21 cellular contexts compared by ENCODE assay signal in the genomic region with DNA sequence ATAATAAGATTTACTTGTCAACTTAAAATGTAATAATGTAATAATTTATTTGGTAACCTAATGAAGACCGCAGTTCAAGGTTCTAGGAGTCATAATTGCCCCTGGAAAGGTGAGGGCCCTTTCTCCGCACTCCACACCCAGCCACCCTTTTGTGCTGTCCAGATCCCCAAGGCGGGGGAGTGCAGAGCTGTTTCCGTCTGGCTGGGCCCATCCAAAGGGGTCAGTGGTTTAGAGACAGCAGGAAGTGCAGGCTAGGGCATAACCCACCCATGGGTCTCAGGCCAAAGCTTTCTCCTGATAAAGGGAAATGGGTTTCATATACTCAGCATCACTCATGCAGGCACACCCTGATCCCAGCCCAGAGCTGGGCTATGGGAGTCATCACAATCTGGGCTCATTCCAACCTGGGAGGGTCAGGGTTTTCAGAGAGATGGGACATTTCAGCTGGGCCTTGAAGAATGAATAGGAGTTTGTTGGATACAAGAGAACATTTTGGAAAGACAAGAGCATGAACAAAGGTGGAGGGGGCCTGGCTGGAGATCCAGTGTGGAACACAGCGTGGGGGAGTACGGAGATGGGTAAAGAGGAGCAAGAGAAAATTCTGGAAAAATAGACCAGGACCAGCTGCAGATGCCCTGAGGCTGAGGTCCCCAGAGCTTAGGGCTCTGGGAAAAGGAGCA.
DNase-seq lines count a peak whose midpoint lies in the region; ATAC-seq and TF ChIP-seq lines count a peak whose summit lies in the region.
"Had no signal": no experiment of that assay in that cellular context is flagged by ENCODE, and none has a peak within 500 bp of the region (broad histone marks: within the 10 kb centered on the region; RNA-seq: fewer than 3 reads in every experiment).

No MANE protein-coding gene starts in this region.

- no peaks in the 10 kb centered on the region for H3K9me3 Mint-ChIP-seq in activated CD8-positive, alpha-beta memory T cell treated with anti-CD3 and anti-CD28 coated beads, Interleukin-2, amount 10 ng/mL, durations not matched to agents 7 days and 5 days (ENCODE audit: low read depth)
- H3K9me3 Mint-ChIP-seq in glutamatergic neuron (ENCODE audit: unreplicated experiment) (peaks cover 10% of the 10 kb centered on the region), HFFc6 (no peaks in the 10 kb centered on the region)

- H3K4me1 ChIP-seq in SK-N-SH (ENCODE audit: control insufficient read depth in 1 of 2, insufficient read depth in 2 of 2, low read depth in 1 of 2, low read length in 1 of 2) = no peaks in the 10 kb centered on the region; a peak in 1 of 4 replicates
- peaks cover 0 to 16% (median 5%) of the 10 kb centered on the region in 4 donors for H3K4me1 ChIP-seq in sigmoid colon
- no peaks in the 10 kb centered on the region for H3K4me1 ChIP-seq in psoas muscle
- H3K4me1 ChIP-seq: BE2C, HAP-1 had no signal

- no peak overlapping the region for H2AFZ ChIP-seq in SK-N-SH (ENCODE audit: low read depth)

- H3K9me2 ChIP-seq in SK-N-SH = no peaks in the 10 kb centered on the region

- no peak overlapping the region for H3K9ac ChIP-seq in SK-N-SH

- H4K20me1 ChIP-seq in SK-N-SH (ENCODE audit: insufficient read depth) = no peaks in the 10 kb centered on the region

- POLR2A ChIA-PET in SK-N-SH (lab: Yijun Ruan, JAX) = interaction anchor here (0.7 kb wide), 1 partner anchor 170 kb away, joined by 3 read pairs; no protein-coding TSS in a partner anchor

- H3K4me3 ChIP-seq in SK-N-SH (ENCODE audit: low read depth in 2 of 2, low read length in 1 of 2) (no peak overlapping the region), sigmoid colon (no peak overlapping the region), psoas muscle (no peak overlapping the region)
- H3K4me3 ChIP-seq: HAP-1 had no signal

- no peak for TF ChIP-seq POLR2A in sigmoid colon (IDR thresholded peaks at IDR 0.05)

- no peak for TF ChIP-seq CTCF in SK-N-SH (IDR thresholded peaks at IDR 0.05)
- no peak for TF ChIP-seq CTCF in glutamatergic neuron (IDR thresholded peaks at IDR 0.05; ENCODE audit: partially characterized antibody, unreplicated experiment)
- no peak for TF ChIP-seq CTCF in sigmoid colon (IDR thresholded peaks at IDR 0.05)
- TF ChIP-seq CTCF in HFFc6 (IDR thresholded peaks at IDR 0.05) = no peak
- TF ChIP-seq CTCF in psoas muscle (IDR thresholded peaks at IDR 0.05) = no peak

- peak; percentile 33 for DNase-seq in activated CD8-positive, alpha-beta memory T cell treated with anti-CD3 and anti-CD28 coated beads for 24 hours
- no peak for DNase-seq in activated CD8-positive, alpha-beta memory T cell treated with anti-CD3 and anti-CD28 coated beads, Interleukin-2, amount 10 ng/mL, durations not matched to agents 7 days and 5 days
- DNase-seq in SK-N-SH (peak; percentile 12), glutamatergic neuron (no peak), sigmoid colon (peak; percentile 29), HFFc6 (no peak), psoas muscle (no peak)
- DNase-seq: 8988T; BE2C; CD4-positive, alpha-beta memory T cell; KG1; NCI-H1048; NCI-H1436 treated with DMSO at 0.1 percent for 48 hours; NCI-H2029 treated with DMSO at 0.1 percent for 48 hours; NCI-H2171 treated with DMSO at 0.1 percent for 48 hours; NCI-H446 treated with DMSO at 0.1 percent for 48 hours; NCI-H748 treated with DMSO at 0.1 percent for 48 hours; RPMI8226 had no signal

- no peak for ATAC-seq in activated CD8-positive, alpha-beta memory T cell treated with anti-CD3 and anti-CD28 coated beads, Interleukin-2, amount 10 ng/mL, durations not matched to agents 7 days and 5 days
- ATAC-seq in psoas muscle (no peak), GM21717 (IDR thresholded peaks at IDR 0.05; ENCODE audit: unreplicated experiment) (no peak)
- ATAC-seq: HepG2 had no signal

- no peaks in the 10 kb centered on the region for H3K27me3 ChIP-seq in SK-N-SH (ENCODE audit: insufficient read depth)
- H3K27me3 ChIP-seq in sigmoid colon = peaks cover 0 to 23% (median 10%) of the 10 kb centered on the region in 3 donors
- H3K27me3 ChIP-seq in psoas muscle (ENCODE audit: insufficient read depth in 3 of 3, low read length in 2 of 3) = peaks cover 0 to 18% (median 10%) of the 10 kb centered on the region in 3 donors
- H3K27me3 ChIP-seq: BE2C had no signal

- H3K36me3 ChIP-seq in SK-N-SH (replicated peaks in 1 of 2; ENCODE audit: control insufficient read depth in 1 of 2, insufficient read depth in 2 of 2, low read length in 1 of 2) = no peaks in the 10 kb centered on the region
- H3K36me3 ChIP-seq in sigmoid colon = no peaks in the 10 kb centered on the region
- no peaks in the 10 kb centered on the region for H3K36me3 ChIP-seq in psoas muscle (ENCODE audit: insufficient read depth in 1 of 2, low read depth in 1 of 2)
- H3K36me3 ChIP-seq: BE2C, HAP-1 had no signal

- no peaks in the 10 kb centered on the region for H3K4me1 Mint-ChIP-seq in activated CD8-positive, alpha-beta memory T cell treated with anti-CD3 and anti-CD28 coated beads, Interleukin-2, amount 10 ng/mL, durations not matched to agents 7 days and 5 days
- H3K4me1 Mint-ChIP-seq in glutamatergic neuron (ENCODE audit: low read depth, unreplicated experiment) (no peaks in the 10 kb centered on the region), HFFc6 (ENCODE audit: low read depth) (no peaks in the 10 kb centered on the region)

- CTCF ChIA-PET in activated CD8-positive, alpha-beta memory T cell treated with anti-CD3 and anti-CD28 coated beads, Interleukin-2, amount 10 ng/mL, durations not matched to agents 7 days and 5 days (lab: Charles Lee) = no interaction called here
- CTCF ChIA-PET in SK-N-SH (lab: Yijun Ruan, JAX) = interaction anchor here (1.3 kb wide), 1 partner anchor 391 kb away, joined by 4 read pairs; no protein-coding TSS in a partner anchor

- no peaks in the 10 kb centered on the region for H3K36me3 Mint-ChIP-seq in activated CD8-positive, alpha-beta memory T cell treated with anti-CD3 and anti-CD28 coated beads, Interleukin-2, amount 10 ng/mL, durations not matched to agents 7 days and 5 days
- peaks cover 17% of the 10 kb centered on the region for H3K36me3 Mint-ChIP-seq in glutamatergic neuron (ENCODE audit: unreplicated experiment)
- H3K36me3 Mint-ChIP-seq in HFFc6 (ENCODE audit: low read depth) = no peaks in the 10 kb centered on the region
- H3K36me3 Mint-ChIP-seq: CD4-positive, alpha-beta memory T cell had no signal

- intact Hi-C loops in sigmoid colon (cut with DNase I) = no loop called here
- intact Hi-C loops in psoas muscle (cut with DNase I) = no loop called here

- no peak overlapping the region for H3K27ac ChIP-seq in SK-N-SH (ENCODE audit: low read depth in 2 of 2, low read length in 1 of 2)
- H3K27ac ChIP-seq in sigmoid colon = no peak overlapping the region
- H3K27ac ChIP-seq in psoas muscle = no peak overlapping the region

- no peak overlapping the region for H3K4me2 ChIP-seq in SK-N-SH

- H3K27me3 Mint-ChIP-seq in activated CD8-positive, alpha-beta memory T cell treated with anti-CD3 and anti-CD28 coated beads, Interleukin-2, amount 10 ng/mL, durations not matched to agents 7 days and 5 days = no peaks in the 10 kb centered on the region
- H3K27me3 Mint-ChIP-seq in glutamatergic neuron (ENCODE audit: unreplicated experiment) (peaks cover 8% of the 10 kb centered on the region), HFFc6 (ENCODE audit: insufficient read depth) (peaks cover 5% of the 10 kb centered on the region)
- H3K27me3 Mint-ChIP-seq: CD4-positive, alpha-beta memory T cell had no signal

- WGBS in SK-N-SH (ENCODE audit: low lambda C conversion rate) = 75% methylated on average over 4 of the region's 6 CpGs
- WGBS in sigmoid colon, 2 donors = 94 to 95% methylated on average over 6 of the region's 6 CpGs
- WGBS in psoas muscle, 3 donors = 89 to 94% (median 93%) methylated on average over 6 of the region's 6 CpGs

- no peak for TF ChIP-seq RAD21 in SK-N-SH (IDR thresholded peaks at IDR 0.05; ENCODE audit: low read length)

- no peak overlapping the region for H3K4me3 Mint-ChIP-seq in activated CD8-positive, alpha-beta memory T cell treated with anti-CD3 and anti-CD28 coated beads, Interleukin-2, amount 10 ng/mL, durations not matched to agents 7 days and 5 days
- no peak overlapping the region for H3K4me3 Mint-ChIP-seq in glutamatergic neuron (ENCODE audit: unreplicated experiment)
- no peak overlapping the region for H3K4me3 Mint-ChIP-seq in HFFc6
- H3K4me3 Mint-ChIP-seq: CD4-positive, alpha-beta memory T cell had no signal

- H3F3A ChIP-seq in SK-N-SH (replicated peaks; ENCODE audit: insufficient read depth) = no peaks in the 10 kb centered on the region

- no peaks in the 10 kb centered on the region for H3K79me2 ChIP-seq in SK-N-SH (ENCODE audit: insufficient read depth)

- H3K9me3 ChIP-seq in SK-N-SH (no peaks in the 10 kb centered on the region), sigmoid colon (no peaks in the 10 kb centered on the region), psoas muscle (no peaks in the 10 kb centered on the region)
- H3K9me3 ChIP-seq: BE2C, HAP-1 had no signal

- no peak for TF ChIP-seq EP300 in SK-N-SH (IDR thresholded peaks at IDR 0.05; ENCODE audit: borderline replicate concordance in 1 of 2, low read depth in 1 of 2, low read length in 1 of 2)
- TF ChIP-seq EP300 in sigmoid colon (IDR thresholded peaks at IDR 0.05) = no peak

- no peak overlapping the region for H3K27ac Mint-ChIP-seq in activated CD8-positive, alpha-beta memory T cell treated with anti-CD3 and anti-CD28 coated beads, Interleukin-2, amount 10 ng/mL, durations not matched to agents 7 days and 5 days
- H3K27ac Mint-ChIP-seq in glutamatergic neuron (ENCODE audit: unreplicated experiment) (peak overlapping the region; percentile 44), HFFc6 (no peak overlapping the region)
- H3K27ac Mint-ChIP-seq: CD4-positive, alpha-beta memory T cell had no signal

TF ChIP-seq in SK-N-SH, 30 proteins besides CTCF, POLR2A, EP300 and RAD21 (continues in another document):
- TF ChIP-seq FOXJ3 (CRISPR knock-in tag; IDR thresholded peaks at IDR 0.05) (no peak), TCF12 (IDR thresholded peaks at IDR 0.05) (no peak), RCOR1 (IDR thresholded peaks at IDR 0.05; ENCODE audit: low read length) (no peak)
- TF ChIP-seq, protein P1, sequence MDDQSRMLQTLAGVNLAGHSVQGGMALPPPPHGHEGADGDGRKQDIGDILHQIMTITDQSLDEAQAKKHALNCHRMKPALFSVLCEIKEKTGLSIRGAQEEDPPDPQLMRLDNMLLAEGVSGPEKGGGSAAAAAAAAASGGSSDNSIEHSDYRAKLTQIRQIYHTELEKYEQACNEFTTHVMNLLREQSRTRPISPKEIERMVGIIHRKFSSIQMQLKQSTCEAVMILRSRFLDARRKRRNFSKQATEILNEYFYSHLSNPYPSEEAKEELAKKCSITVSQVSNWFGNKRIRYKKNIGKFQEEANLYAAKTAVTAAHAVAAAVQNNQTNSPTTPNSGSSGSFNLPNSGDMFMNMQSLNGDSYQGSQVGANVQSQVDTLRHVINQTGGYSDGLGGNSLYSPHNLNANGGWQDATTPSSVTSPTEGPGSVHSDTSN (IDR thresholded peaks at IDR 0.05) = no peak

Comparison
In these comparisons a context has a peak if more than half of its experiments do, and no peak if none do; other contexts are left out.
1. DNase-seq: peak in activated CD8-positive, alpha-beta memory T cell treated with anti-CD3 and anti-CD28 coated beads for 24 hours (single experiment), SK-N-SH (single experiment) and sigmoid colon (single experiment); none in activated CD8-positive, alpha-beta memory T cell treated with anti-CD3 and anti-CD28 coated beads, Interleukin-2, amount 10 ng/mL, durations not matched to agents 7 days and 5 days (single experiment), glutamatergic neuron (single experiment), HFFc6 (single experiment) and psoas muscle (0 of 2).